10 cellular contexts compared by ENCODE assay signal in the genomic region with DNA sequence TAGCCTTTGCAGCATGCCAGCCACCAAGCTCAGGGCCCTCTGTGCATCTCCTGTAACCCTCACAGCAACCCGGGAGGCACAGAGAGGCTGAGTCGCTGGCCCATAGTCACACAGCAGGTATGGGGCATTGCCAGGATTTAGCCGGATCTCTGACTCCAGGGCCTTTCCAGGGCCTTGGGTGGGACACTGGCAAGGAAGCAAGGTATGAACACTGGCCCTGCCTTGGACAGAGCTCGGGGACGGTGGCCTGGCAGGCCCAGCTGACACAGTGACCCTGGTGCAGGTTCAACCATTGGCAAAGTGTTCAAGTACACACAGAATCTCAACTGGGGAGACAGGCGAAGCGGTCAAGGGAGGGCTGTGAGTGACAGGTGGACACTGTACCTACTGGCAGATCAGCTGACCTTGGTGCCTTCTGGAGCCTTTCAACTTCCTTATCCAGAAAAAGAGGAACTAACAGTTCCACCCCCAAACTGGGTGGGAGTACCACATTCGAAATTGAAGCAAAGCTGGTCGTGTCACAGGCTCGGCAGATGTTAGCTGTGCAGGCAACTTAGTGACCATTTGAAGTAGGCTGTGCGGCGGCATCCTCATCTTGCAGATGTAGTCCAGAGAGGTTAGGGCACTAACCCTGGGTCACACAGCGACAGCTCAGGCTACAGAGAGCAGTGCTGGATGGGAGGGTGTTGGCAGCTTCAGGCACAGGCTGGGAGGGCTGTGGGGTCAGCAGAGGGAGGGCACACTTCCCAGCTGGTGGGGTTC.
DNase-seq lines count a peak whose midpoint lies in the region; ATAC-seq and TF ChIP-seq lines count a peak whose summit lies in the region.
"Had no signal": no experiment of that assay in that cellular context is flagged by ENCODE, and none has a peak within 500 bp of the region (broad histone marks: within the 10 kb centered on the region; RNA-seq: fewer than 3 reads in every experiment).

No MANE protein-coding gene starts in this region.

- 0 out of 2 replicates have a peak overlapping the region, but pooled peaks have one; percentile 51 for H3K27ac ChIP-seq in SU-DHL-6 (ENCODE audit: low read depth, low read length)
- H3K27ac ChIP-seq in heart left ventricle: peak overlapping the region; percentile 25 to 97 (median 81)
- H3K27ac ChIP-seq in foreskin keratinocyte: no peak overlapping the region
- H3K27ac ChIP-seq: SJCRH30 had no signal

- H3K4me1 ChIP-seq in heart left ventricle: peaks cover 31 to 98% (median 85%) of the 10 kb centered on the region in 12 donors
- peaks cover 19% of the 10 kb centered on the region for H3K4me1 ChIP-seq in foreskin keratinocyte

- H3K79me2 ChIP-seq in SU-DHL-6 (ENCODE audit: insufficient read depth, low read length): peaks cover 5% of the 10 kb centered on the region; the same call in 1 of the 2 replicates

- H3K27ac Mint-ChIP-seq in HFFc6: peak overlapping the region; percentile 95
- H3K27ac Mint-ChIP-seq in stimulated activated memory B cell treated with anti-CD40 and anti-IgM and Interleukin-4, amounts not matched to agents 10 μg/mL and 1 μg/mL and 100 μg/mL, for 72 hours: peak overlapping the region; percentile 81
- H3K27ac Mint-ChIP-seq in type B pancreatic cell: no peak overlapping the region

- H3K36me3 ChIP-seq in SU-DHL-6 (ENCODE audit: low read length) (no peaks in the 10 kb centered on the region), heart left ventricle (no peaks in the 10 kb centered on the region)
- H3K36me3 ChIP-seq: SJCRH30 had no signal

- H3K9me3 ChIP-seq in SU-DHL-6 (ENCODE audit: insufficient read depth, low read length): no peaks in the 10 kb centered on the region
- H3K9me3 ChIP-seq in heart left ventricle: no peaks in the 10 kb centered on the region
- H3K9me3 ChIP-seq: SJCRH30 had no signal

- no peak for TF ChIP-seq POLR2A in heart left ventricle (IDR thresholded peaks at IDR 0.05)

- no peak for DNase-seq in HFFc6
- DNase-seq in heart left ventricle: peak in 2 of 5 donors; percentile 57 to 63
- DNase-seq in type B pancreatic cell (ENCODE audit: extremely low spot score, unreplicated experiment): no peak
- no peak for DNase-seq in activated T-cell treated with anti-CD3 and anti-CD28 coated beads, Interleukin-2, amount 50 U/mL, for 1 hour
- DNase-seq in foreskin keratinocyte: no peak
- DNase-seq: nephron progenitor cell had no signal

- H3K4me3 Mint-ChIP-seq in HFFc6 (peak overlapping the region; percentile 68), type B pancreatic cell (no peak overlapping the region)
- peak overlapping the region; percentile 55 for H3K4me3 Mint-ChIP-seq in stimulated activated memory B cell treated with anti-CD40 and anti-IgM and Interleukin-4, amounts not matched to agents 10 μg/mL and 1 μg/mL and 100 μg/mL, for 72 hours
- H3K4me3 Mint-ChIP-seq: nephron progenitor cell had no signal

- H3K27me3 ChIP-seq in SU-DHL-6 (ENCODE audit: low read length) (no peaks in the 10 kb centered on the region), heart left ventricle (no peaks in the 10 kb centered on the region), foreskin keratinocyte (no peaks in the 10 kb centered on the region)
- H3K27me3 ChIP-seq: SJCRH30 had no signal

- intact Hi-C loops in heart left ventricle (cut with DNase I): loop anchor here in 8 of 10 donors (2.0 to 10.0 kb wide), 5 partner anchors 53 to 97 kb away; no protein-coding TSS in a partner anchor

- no peaks in the 10 kb centered on the region for H3K36me3 Mint-ChIP-seq in HFFc6 (ENCODE audit: low read depth)
- H3K36me3 Mint-ChIP-seq in stimulated activated memory B cell treated with anti-CD40 and anti-IgM and Interleukin-4, amounts not matched to agents 10 μg/mL and 1 μg/mL and 100 μg/mL, for 72 hours: no peaks in the 10 kb centered on the region
- no peaks in the 10 kb centered on the region for H3K36me3 Mint-ChIP-seq in type B pancreatic cell

- no peaks in the 10 kb centered on the region for H4K20me1 ChIP-seq in SU-DHL-6 (ENCODE audit: low read depth, low read length)

- TF ChIP-seq CTCF in HFFc6 (IDR thresholded peaks at IDR 0.05) (no peak), SU-DHL-6 (IDR thresholded peaks at IDR 0.05; ENCODE audit: insufficient read depth, low read length, poor library complexity, severe bottlenecking) (no peak), heart left ventricle (IDR thresholded peaks at IDR 0.05) (no peak), type B pancreatic cell (conservative IDR thresholded peaks at IDR 0.05) (no peak), foreskin keratinocyte (conservative IDR thresholded peaks at IDR 0.05) (no peak)

- H3K4me3 ChIP-seq in SU-DHL-6 (ENCODE audit: insufficient read depth, low read length, poor library complexity, severe bottlenecking) (no peak overlapping the region), heart left ventricle (no peak overlapping the region)
- H3K4me3 ChIP-seq: SJCRH30 had no signal

- no peak for ATAC-seq in heart left ventricle
- ATAC-seq in stimulated activated memory B cell treated with anti-CD40 and anti-IgM and Interleukin-4, amounts not matched to agents 10 μg/mL and 1 μg/mL and 100 μg/mL, for 72 hours: peak; percentile 74
- ATAC-seq in GM19351 (IDR thresholded peaks at IDR 0.05; ENCODE audit: unreplicated experiment): no peak
- ATAC-seq in foreskin keratinocyte: no peak

- H3K27me3 Mint-ChIP-seq in HFFc6 (ENCODE audit: insufficient read depth): peaks cover 18% of the 10 kb centered on the region
- no peaks in the 10 kb centered on the region for H3K27me3 Mint-ChIP-seq in stimulated activated memory B cell treated with anti-CD40 and anti-IgM and Interleukin-4, amounts not matched to agents 10 μg/mL and 1 μg/mL and 100 μg/mL, for 72 hours
- H3K27me3 Mint-ChIP-seq in type B pancreatic cell: no peaks in the 10 kb centered on the region

- no peaks in the 10 kb centered on the region for H3K9me2 ChIP-seq in SU-DHL-6 (replicated peaks; ENCODE audit: insufficient read depth, low read length)

- no peaks in the 10 kb centered on the region for H3K9me3 Mint-ChIP-seq in HFFc6
- H3K9me3 Mint-ChIP-seq in stimulated activated memory B cell treated with anti-CD40 and anti-IgM and Interleukin-4, amounts not matched to agents 10 μg/mL and 1 μg/mL and 100 μg/mL, for 72 hours: no peaks in the 10 kb centered on the region
- no peaks in the 10 kb centered on the region for H3K9me3 Mint-ChIP-seq in type B pancreatic cell
- H3K9me3 Mint-ChIP-seq: nephron progenitor cell had no signal

- H3K4me1 Mint-ChIP-seq in HFFc6 (ENCODE audit: low read depth) (peaks cover 95% of the 10 kb centered on the region), type B pancreatic cell (ENCODE audit: unreplicated experiment) (peaks cover 58% of the 10 kb centered on the region)
- peaks cover 50% of the 10 kb centered on the region for H3K4me1 Mint-ChIP-seq in stimulated activated memory B cell treated with anti-CD40 and anti-IgM and Interleukin-4, amounts not matched to agents 10 μg/mL and 1 μg/mL and 100 μg/mL, for 72 hours

- peaks cover 23% of the 10 kb centered on the region for H3F3A ChIP-seq in SU-DHL-6 (ENCODE audit: insufficient read depth)

- WGBS in heart left ventricle, 4 donors: 66 to 78% (median 67%) methylated on average over 12 to 13 of the region's 13 CpGs

- H3K4me2 ChIP-seq in SU-DHL-6 (ENCODE audit: low read depth, low read length, poor library complexity, severe bottlenecking): peak overlapping the region; percentile 21

- no peak overlapping the region for H2AFZ ChIP-seq in SU-DHL-6 (ENCODE audit: low read depth, low read length, severe bottlenecking)

- H3K9ac ChIP-seq in SU-DHL-6 (ENCODE audit: low read length): peak overlapping the region; percentile 25; the same call in 1 of the 2 replicates
